ENCODE assay signal across 11 cellular contexts in the genomic region with DNA sequence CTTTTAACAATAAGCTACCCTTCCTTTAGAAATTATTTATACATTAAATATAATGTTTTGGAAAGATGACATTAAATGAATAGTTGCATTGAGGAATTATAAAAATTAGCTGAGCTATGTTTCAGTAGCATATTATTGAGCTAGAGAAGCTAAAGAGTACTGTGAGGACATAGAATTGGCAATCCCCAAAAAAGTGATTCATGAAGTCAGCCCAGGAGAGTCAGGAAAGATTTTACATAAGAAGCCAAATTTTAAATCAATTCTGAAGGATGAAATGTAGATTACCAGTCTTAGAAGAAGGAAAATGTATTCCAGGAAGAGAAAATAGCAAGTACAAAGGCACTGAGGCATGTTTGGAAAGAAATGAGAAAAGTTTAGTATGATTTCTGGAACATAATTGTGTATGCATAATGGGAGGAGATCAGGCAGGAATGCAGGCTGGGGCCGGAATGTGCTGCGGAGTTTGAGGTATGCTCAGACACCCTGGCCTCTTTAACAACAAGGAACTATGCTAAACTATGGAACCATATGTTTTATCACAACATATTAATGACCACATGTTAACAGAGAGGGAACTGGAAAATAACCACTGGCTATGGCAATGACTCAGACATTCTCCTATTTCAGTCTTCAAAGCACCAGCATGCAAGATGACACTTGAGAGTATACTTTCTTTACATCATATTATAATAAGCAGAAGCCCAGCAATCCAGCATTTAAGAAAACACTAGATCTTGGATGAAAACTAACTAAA.
DNase-seq lines count a peak whose midpoint lies in the region; ATAC-seq and TF ChIP-seq lines count a peak whose summit lies in the region.
"Had no signal": no experiment of that assay in that cellular context is flagged by ENCODE, and none has a peak within 500 bp of the region (broad histone marks: within the 10 kb centered on the region; RNA-seq: fewer than 3 reads in every experiment).

No MANE protein-coding gene starts in this region.

- H3K27ac Mint-ChIP-seq in WTC11 = no peak overlapping the region
- H3K27ac Mint-ChIP-seq: activated naive CD8-positive, alpha-beta T cell treated with anti-CD3 and anti-CD28 coated beads, Interleukin-2, amount 10 ng/mL, durations not matched to agents 7 days and 5 days; IgD-negative memory B cell had no signal

- TF ChIP-seq POLR2A in GM18505 (IDR thresholded peaks at IDR 0.05; ENCODE audit: borderline replicate concordance, extremely low read depth, insufficient read depth, insufficient read length) = no peak

- peaks cover 6% of the 10 kb centered on the region for H3K9me3 Mint-ChIP-seq in WTC11
- H3K9me3 Mint-ChIP-seq: activated naive CD8-positive, alpha-beta T cell treated with anti-CD3 and anti-CD28 coated beads, Interleukin-2, amount 10 ng/mL, durations not matched to agents 7 days and 5 days; IgD-negative memory B cell had no signal

- no peaks in the 10 kb centered on the region for H3K36me3 Mint-ChIP-seq in WTC11
- H3K36me3 Mint-ChIP-seq: activated naive CD8-positive, alpha-beta T cell treated with anti-CD3 and anti-CD28 coated beads, Interleukin-2, amount 10 ng/mL, durations not matched to agents 7 days and 5 days; IgD-negative memory B cell had no signal

- H3K4me1 Mint-ChIP-seq in WTC11 = peaks cover 13% of the 10 kb centered on the region
- H3K4me1 Mint-ChIP-seq: activated naive CD8-positive, alpha-beta T cell treated with anti-CD3 and anti-CD28 coated beads, Interleukin-2, amount 10 ng/mL, durations not matched to agents 7 days and 5 days; IgD-negative memory B cell had no signal

- CTCF ChIA-PET in WTC11 (lab: Charles Lee) = no interaction called here

- DNase-seq in brain pericyte (ENCODE audit: low read depth, low spot score) = peak; percentile 51
- DNase-seq in non-pigmented ciliary epithelial cell (ENCODE audit: low read depth) = peak; percentile 82
- no peak for DNase-seq in COLO668 (lab: John Stamatoyannopoulos, UW; ENCODE audit: unreplicated experiment)
- DNase-seq in WTC11 (ENCODE audit: low spot score) = no peak
- DNase-seq in HuH-7 (ENCODE audit: low spot score) = no peak
- no peak for DNase-seq in activated naive CD4-positive, alpha-beta T cell treated with Interleukin-2 at 50 U/mL for 16 hours
- DNase-seq: activated naive CD8-positive, alpha-beta T cell treated with anti-CD3 and anti-CD28 coated beads, Interleukin-2, amount 10 ng/mL, durations not matched to agents 7 days and 5 days; DND-41 had no signal

- no peak for TF ChIP-seq CTCF in WTC11 (IDR thresholded peaks at IDR 0.05)

- peak; percentile 74 for ATAC-seq in GM18505 (IDR thresholded peaks at IDR 0.05; ENCODE audit: unreplicated experiment)
- peak; percentile 45 for ATAC-seq in HG03175 (IDR thresholded peaks at IDR 0.05; ENCODE audit: unreplicated experiment)
- no peak for ATAC-seq in WTC11

- POLR2A ChIA-PET in WTC11 (lab: Charles Lee) = no interaction called here

- no peak overlapping the region for H3K4me3 Mint-ChIP-seq in WTC11
- H3K4me3 Mint-ChIP-seq: activated naive CD8-positive, alpha-beta T cell treated with anti-CD3 and anti-CD28 coated beads, Interleukin-2, amount 10 ng/mL, durations not matched to agents 7 days and 5 days; IgD-negative memory B cell had no signal

- no peaks in the 10 kb centered on the region for H3K27me3 Mint-ChIP-seq in WTC11 (ENCODE audit: low read depth)
- H3K27me3 Mint-ChIP-seq: activated naive CD8-positive, alpha-beta T cell treated with anti-CD3 and anti-CD28 coated beads, Interleukin-2, amount 10 ng/mL, durations not matched to agents 7 days and 5 days had no signal

TF ChIP-seq in WTC11, 78 proteins besides CTCF, POLR2A, EP300 and RAD21:
- TF ChIP-seq ZNF121 (CRISPR knock-in tag; IDR thresholded peaks at IDR 0.05) = no peak
- no peak for TF ChIP-seq SMAD3 (CRISPR knock-in tag; IDR thresholded peaks at IDR 0.05; ENCODE audit: borderline replicate concordance)
- TF ChIP-seq FOXJ3 (CRISPR knock-in tag; IDR thresholded peaks at IDR 0.05; ENCODE audit: borderline replicate concordance) = no peak
- no peak for TF ChIP-seq ZNF138 (CRISPR knock-in tag; conservative IDR thresholded peaks at IDR 0.05)
- TF ChIP-seq TCF7 (CRISPR knock-in tag; IDR thresholded peaks at IDR 0.05; ENCODE audit: low read depth) = no peak
- TF ChIP-seq JAZF1 (CRISPR knock-in tag; IDR thresholded peaks at IDR 0.05) = no peak

Comparison
In these comparisons a context has a peak if more than half of its experiments do, and no peak if none do; other contexts are left out.
1. DNase-seq: peak in brain pericyte (single experiment) and non-pigmented ciliary epithelial cell (single experiment); none in COLO668 (single experiment), WTC11 (single experiment), HuH-7 (single experiment) and activated naive CD4-positive, alpha-beta T cell treated with Interleukin-2 at 50 U/mL for 16 hours (single experiment).